ENCODE assay signal across 1 cellular context in genomic region chr11:59755701-59756495, GRCh38.
TF ChIP-seq lines count a peak whose summit lies in the region.

No MANE protein-coding gene starts in this region.

TF ChIP-seq in SK-N-SH, 30 proteins besides CTCF, POLR2A, EP300 and RAD21 (continued from another document):
- no peak for TF ChIP-seq USF2 (IDR thresholded peaks at IDR 0.05; ENCODE audit: borderline replicate concordance, low read depth, low read length)
- 0 out of 2 replicates have a peak, but pooled peaks have one; percentile 26 for TF ChIP-seq MAX (IDR thresholded peaks at IDR 0.05; ENCODE audit: low read depth)
- no peak for TF ChIP-seq IRF3 (IDR thresholded peaks at IDR 0.05; ENCODE audit: low read depth, low read length)
- no peak for TF ChIP-seq EZH2phosphoT487 (IDR thresholded peaks at IDR 0.05; ENCODE audit: borderline replicate concordance, low read depth)
- TF ChIP-seq NFIC (IDR thresholded peaks at IDR 0.05; ENCODE audit: borderline replicate concordance): peak; percentile 46
- peak; percentile 69; the same call in 1 of the 2 replicates for TF ChIP-seq REST (IDR thresholded peaks at IDR 0.05; ENCODE audit: low read depth, low read length)
- TF ChIP-seq SIN3A (IDR thresholded peaks at IDR 0.05; ENCODE audit: borderline replicate concordance, low read depth, low read length): 0 out of 2 replicates have a peak, but pooled peaks have one; percentile 67
- TF ChIP-seq MXI1 (IDR thresholded peaks at IDR 0.05; ENCODE audit: low read depth, low read length): no peak
- no peak; the same call in 1 of the 2 replicates for TF ChIP-seq POLR2AphosphoS5 (IDR thresholded peaks at IDR 0.05; ENCODE audit: low read depth, low read length)
- no peak for TF ChIP-seq FOXM1 (IDR thresholded peaks at IDR 0.05; ENCODE audit: low read depth)
- no peak for TF ChIP-seq FOXJ3 (CRISPR knock-in tag; IDR thresholded peaks at IDR 0.05)
- no peak for TF ChIP-seq ELF1 (IDR thresholded peaks at IDR 0.05)
- TF ChIP-seq GABPA (IDR thresholded peaks at IDR 0.05; ENCODE audit: low read depth): no peak
